Comparison of ENCODE assay signal across 24 cellular contexts in the genomic region with DNA sequence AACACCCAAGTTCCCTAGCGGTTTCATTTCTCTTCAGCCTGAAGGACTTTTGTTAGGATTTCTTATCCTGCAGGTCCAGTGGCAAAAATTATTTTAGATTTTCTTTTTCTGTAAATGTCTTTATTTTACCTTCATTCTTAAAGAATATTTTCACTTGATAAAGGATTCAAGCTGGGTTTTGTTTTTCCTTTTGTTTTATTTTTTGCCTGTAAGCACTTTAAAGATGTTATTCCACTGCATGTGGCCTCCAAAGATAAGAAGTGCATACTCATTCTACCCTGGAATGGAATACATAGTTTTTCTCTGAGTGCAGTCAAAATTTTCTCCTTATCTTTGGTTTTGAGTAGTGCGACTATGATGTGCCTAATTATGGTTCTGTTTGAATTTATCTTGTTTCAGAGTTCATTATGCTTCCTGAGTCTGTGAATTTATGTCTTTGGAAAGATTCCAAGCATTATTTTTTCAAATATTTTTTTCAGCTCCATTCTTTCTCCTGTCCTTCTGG.
DNase-seq lines count a peak whose midpoint lies in the region; ATAC-seq and TF ChIP-seq lines count a peak whose summit lies in the region.
"Had no signal": no experiment of that assay in that cellular context is flagged by ENCODE, and none has a peak within 500 bp of the region (broad histone marks: within the 10 kb centered on the region; RNA-seq: fewer than 3 reads in every experiment).

No MANE protein-coding gene starts in this region.

- H3K9me1 ChIP-seq in IMR-90 (ENCODE audit: insufficient read depth, low read length) = no peaks in the 10 kb centered on the region

- H3K36me3 ChIP-seq in IMR-90 (ENCODE audit: control insufficient read depth, insufficient read depth, low read length) (no peaks in the 10 kb centered on the region), H7 (replicated peaks; ENCODE audit: control insufficient read depth, insufficient read depth, low read length) (no peaks in the 10 kb centered on the region), psoas muscle (ENCODE audit: insufficient read depth in 1 of 2, low read depth in 1 of 2) (no peaks in the 10 kb centered on the region)
- H3K36me3 ChIP-seq: upper lobe of right lung had no signal

- dilution Hi-C loops in IMR-90 (cut with HindIII; ENCODE audit: low sequenced_read_pairs, unreplicated experiment) = no loop called here

- no peak overlapping the region for H2BK15ac ChIP-seq in IMR-90 (ENCODE audit: low read depth, low read length)

- H2BK20ac ChIP-seq in IMR-90 (ENCODE audit: low read depth, low read length) = no peak overlapping the region

- no peak overlapping the region for H4K8ac ChIP-seq in IMR-90 (ENCODE audit: low read depth in 2 of 2, low read length in 2 of 2)

- H4K20me1 ChIP-seq in IMR-90 (ENCODE audit: insufficient read depth, low read length) = no peaks in the 10 kb centered on the region

- H3K4ac ChIP-seq in IMR-90 (ENCODE audit: low read depth, low read length) = no peak overlapping the region

- TF ChIP-seq POLR2A in IMR-90 (IDR thresholded peaks at IDR 0.05; ENCODE audit: low read depth, low read length) = no peak

- DNase-seq in IMR-90 (peak; percentile 26), OCI-M1 (lab: John Stamatoyannopoulos, UW) (peak; percentile 94), astrocyte of the spinal cord (ENCODE audit: low read depth, low spot score) (peak; percentile 23), left ventricle myocardium superior (no peak), H7 (no peak), psoas muscle (no peak), coronary artery (ENCODE audit: low spot score) (no peak)
- DNase-seq: activated CD4-positive, alpha-beta T cell treated with anti-CD3 and anti-CD28 coated beads, Interleukin-2, amount 10 ng/mL, durations not matched to agents 7 days and 5 days; activated CD8-positive, alpha-beta memory T cell treated with anti-CD3 and anti-CD28 coated beads, Interleukin-2, amount 10 ng/mL, durations not matched to agents 7 days and 5 days; activated naive CD8-positive, alpha-beta T cell treated with anti-CD3 and anti-CD28 coated beads for 36 hours; CD4-positive, alpha-beta T cell; DMS153; head of caudate nucleus; KBM-7; naive thymus-derived CD4-positive, alpha-beta T cell; NCI-H1694; NCI-H526; retina; spleen; stimulated activated CD4-positive, alpha-beta T cell treated with anti-CD3 and anti-CD28 coated beads, Interleukin-4, amount 100 ng/mL, for 1 hour; T-helper 2 cell; upper lobe of right lung had no signal

- H3K23ac ChIP-seq in IMR-90 (ENCODE audit: low read depth, low read length) = no peak overlapping the region

- POLR2A ChIA-PET in IMR-90 (lab: Charles Lee; ENCODE audit: unreplicated experiment) = no interaction called here

- H2AK9ac ChIP-seq in IMR-90 (replicated peaks; ENCODE audit: low read depth, low read length, poor library complexity) = no peak overlapping the region

- no peak overlapping the region for H3K56ac ChIP-seq in IMR-90 (ENCODE audit: extremely low read depth, insufficient read depth, low read length)

- no peak overlapping the region for H2BK5ac ChIP-seq in IMR-90 (ENCODE audit: low read depth, low read length, poor library complexity, severe bottlenecking)

- no peak overlapping the region for H2AFZ ChIP-seq in IMR-90 (replicated peaks; ENCODE audit: low read length, poor library complexity)

- CTCF ChIA-PET in IMR-90 (lab: Yijun Ruan, JAX) = interaction anchor here (0.6 kb wide), 1 partner anchor 244 kb away, joined by 4 read pairs; no protein-coding TSS in a partner anchor

- H3K9me3 ChIP-seq in IMR-90 (ENCODE audit: control insufficient read depth, insufficient read depth, low read length) (no peaks in the 10 kb centered on the region), psoas muscle (peaks cover 5% of the 10 kb centered on the region)
- H3K9me3 ChIP-seq: upper lobe of right lung had no signal

- H4K5ac ChIP-seq in IMR-90 (ENCODE audit: low read depth, low read length) = no peak overlapping the region

- no peak overlapping the region for H3K4me3 ChIP-seq in IMR-90 (ENCODE audit: insufficient read depth, low read depth, low read length)
- no peak overlapping the region for H3K4me3 ChIP-seq in astrocyte of the spinal cord (ENCODE audit: low read depth, low read length)
- H3K4me3 ChIP-seq in H7 (ENCODE audit: insufficient read depth, low read depth, low read length) = no peak overlapping the region
- no peak overlapping the region for H3K4me3 ChIP-seq in psoas muscle
- H3K4me3 ChIP-seq in coronary artery = no peak overlapping the region
- H3K4me3 ChIP-seq: spleen, upper lobe of right lung had no signal

- no peak for TF ChIP-seq RAD21 in IMR-90 (IDR thresholded peaks at IDR 0.05; ENCODE audit: low read length)

- no peak overlapping the region for H3K9ac ChIP-seq in IMR-90 (ENCODE audit: low read depth, low read length)

- WGBS in IMR-90 (ENCODE audit: extremely low coverage in 2 of 2, insufficient read length in 1 of 2), 2 experiments = no CpG with 5 or more reads among the region's 2 CpGs
- 81 to 96% (median 89%) methylated on average over 2 of the region's 2 CpGs for WGBS in psoas muscle, 3 donors

- H3K4me1 ChIP-seq in IMR-90 (ENCODE audit: control insufficient read depth, insufficient read depth, low read length) (no peaks in the 10 kb centered on the region), psoas muscle (peaks cover 6% of the 10 kb centered on the region)
- H3K4me1 ChIP-seq: upper lobe of right lung had no signal

- ATAC-seq in IMR-90 (ENCODE audit: low read depth) (no peak; the same call in 1 of the 2 replicates), left ventricle myocardium superior (peak; percentile 25), psoas muscle (no peak), SK-N-SH treated with all-trans-retinoic acid at 6 μM for 48 hours (no peak)
- ATAC-seq: activated CD8-positive, alpha-beta memory T cell treated with anti-CD3 and anti-CD28 coated beads, Interleukin-2, amount 10 ng/mL, durations not matched to agents 7 days and 5 days; naive thymus-derived CD4-positive, alpha-beta T cell; stimulated activated memory B cell treated with anti-CD40 and anti-IgM and Interleukin-4, amounts not matched to agents 10 μg/mL and 1 μg/mL and 100 μg/mL, for 72 hours; upper lobe of right lung had no signal

- H3K4me2 ChIP-seq in IMR-90 (ENCODE audit: low read depth, low read length) = no peak overlapping the region

- H3K27ac ChIP-seq in IMR-90 (ENCODE audit: insufficient read depth, low read length) (no peak overlapping the region), psoas muscle (no peak overlapping the region), coronary artery (peak overlapping the region in 1 of 2 donors; percentile 10)
- H3K27ac ChIP-seq: upper lobe of right lung had no signal

- TF ChIP-seq CTCF in IMR-90 (conservative IDR thresholded peaks at IDR 0.05; ENCODE audit: low read depth, low read length) = no peak
- no peak for TF ChIP-seq CTCF in astrocyte of the spinal cord (IDR thresholded peaks at IDR 0.05; ENCODE audit: low read depth, low read length)
- no peak for TF ChIP-seq CTCF in psoas muscle (IDR thresholded peaks at IDR 0.05)
- no peak for TF ChIP-seq CTCF in coronary artery (IDR thresholded peaks at IDR 0.05)

- BruUV-seq in IMR-90 (replicated peaks; lab: Mats Ljungman, UMichigan) = no TSS peak

- H3K79me1 ChIP-seq in IMR-90 (ENCODE audit: low read depth in 1 of 2, low read length in 2 of 2) = peaks cover 0 to 2% of the 10 kb centered on the region in 2 experiments; a peak in 1 of 4 replicates

- intact Hi-C loops in IMR-90 (cut with micrococcal nuclease) (no loop called here), left ventricle myocardium superior (cut with micrococcal nuclease) (no loop called here), psoas muscle (cut with DNase I) (loop anchor here in 1 of 2 donors (10.0 kb wide), 1 partner anchor 226 kb away; no protein-coding TSS in a partner anchor)

- H3K27me3 ChIP-seq in IMR-90 (ENCODE audit: control insufficient read depth, insufficient read depth, low read length) (no peaks in the 10 kb centered on the region), H7 (ENCODE audit: control insufficient read depth, insufficient read depth, low read length) (no peaks in the 10 kb centered on the region), psoas muscle (ENCODE audit: insufficient read depth in 3 of 3, low read length in 2 of 3) (no peaks in the 10 kb centered on the region)
- H3K27me3 ChIP-seq: spleen, upper lobe of right lung had no signal

- no peak overlapping the region for H3K14ac ChIP-seq in IMR-90 (replicated peaks; ENCODE audit: low read depth, low read length)

- no peak overlapping the region for H2BK120ac ChIP-seq in IMR-90 (ENCODE audit: low read depth, low read length)

- in situ Hi-C loops in IMR-90 (cut with MboI; ENCODE audit: low sequenced_read_pairs) (no loop called here), astrocyte of the spinal cord (cut with HindIII; ENCODE audit: low sequenced_read_pairs) (no loop called here)

- no peak overlapping the region for H2AK5ac ChIP-seq in IMR-90 (ENCODE audit: low read depth, low read length)

- H4K91ac ChIP-seq in IMR-90 (ENCODE audit: insufficient read depth, low read depth, low read length) = no peak overlapping the region

- H3K18ac ChIP-seq in IMR-90 (ENCODE audit: low read depth, low read length) = no peak overlapping the region

TF ChIP-seq in IMR-90, 13 proteins besides CTCF, POLR2A, EP300 and RAD21 (continues in another document):
- TF ChIP-seq USF2 (IDR thresholded peaks at IDR 0.05; ENCODE audit: low read depth, low read length) (no peak), MAFK (IDR thresholded peaks at IDR 0.05; ENCODE audit: low read depth, low read length) (no peak), FOS (IDR thresholded peaks at IDR 0.05; ENCODE audit: low read depth, low read length) (no peak), BHLHE40 (IDR thresholded peaks at IDR 0.05; ENCODE audit: low read depth, low read length) (no peak)

TF ChIP-seq in SK-N-SH treated with all-trans-retinoic acid at 6 μM for 48 hours, 23 proteins besides CTCF, POLR2A, EP300 and RAD21:
- TF ChIP-seq SNAI2 (CRISPR knock-in tag; IDR thresholded peaks at IDR 0.05) = no peak

Comparison
In these comparisons a context has a peak if more than half of its experiments do, and no peak if none do; other contexts are left out.
1. DNase-seq: peak in IMR-90 (single experiment), OCI-M1 (single experiment) and astrocyte of the spinal cord (single experiment); none in left ventricle myocardium superior (single experiment), H7 (single experiment), psoas muscle (0 of 2) and coronary artery (single experiment).